Comparison of ENCODE assay signal across 14 cellular contexts in the genomic region with DNA sequence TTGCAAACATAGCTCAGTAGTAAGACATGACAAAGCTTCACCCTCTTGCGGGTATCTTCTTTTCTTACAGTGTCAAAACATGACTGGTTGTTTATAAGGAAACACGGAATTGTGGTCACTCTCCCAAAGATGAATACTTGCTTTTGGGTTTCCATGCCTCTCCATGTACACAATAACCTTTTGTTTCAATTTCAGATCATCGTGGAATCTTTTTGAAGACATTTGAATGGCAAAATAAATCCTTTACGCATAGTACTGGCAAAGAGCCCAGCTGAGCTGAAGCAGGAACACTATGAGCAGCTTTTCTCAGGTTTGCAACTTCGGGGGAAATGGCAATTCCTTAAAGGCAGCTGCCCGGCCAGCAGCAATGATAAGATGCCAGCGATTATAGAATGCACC.
A peak's percentile ranks its signal among the peaks of the same experiment; 100 is the strongest.
DNase-seq lines count a peak whose midpoint lies in the region; ATAC-seq lines count a peak whose summit lies in the region.
"Had no signal": no experiment of that assay in that cellular context is flagged by ENCODE, and none has a peak within 500 bp of the region (broad histone marks: within the 10 kb centered on the region; RNA-seq: fewer than 3 reads in every experiment).

No MANE protein-coding gene starts in this region.

- ATAC-seq in left ventricle myocardium superior: no peak
- ATAC-seq: K562; left lobe of liver; stimulated activated naive CD8-positive, alpha-beta T cell treated with anti-CD3 and anti-CD28 coated beads, Interleukin-15, Interleukin-2, amounts not matched to agents 100 U/mL and 50 U/mL, for 24 hours; T-cell had no signal

- peak overlapping the region; percentile 6 for H3K27ac ChIP-seq in cingulate gyrus (ENCODE audit: low read depth, low read length)

- intact Hi-C loops in left ventricle myocardium superior (cut with micrococcal nuclease): no loop called here

- DNase-seq in EH (ENCODE audit: low read depth): peak; percentile 15
- peak; percentile 46 for DNase-seq in NCI-H69 (lab: John Stamatoyannopoulos, UW)
- DNase-seq in midbrain (lab: John Stamatoyannopoulos, UW): peak; percentile 22
- DNase-seq in NCI-H2227 treated with DMSO at 0.1 percent for 48 hours (lab: John Stamatoyannopoulos, UW): no peak
- no peak for DNase-seq in left ventricle myocardium superior
- no peak for DNase-seq in islet precursor cell
- no peak for DNase-seq in stimulated activated naive CD4-positive, alpha-beta T cell treated with Interleukin-2 at 50 U/mL for 16 hours (lab: John Stamatoyannopoulos, UW)
- DNase-seq: activated B cell treated with CpG ODN at 0.5 μM for 24 hours; activated CD8-positive, alpha-beta memory T cell treated with anti-CD3 and anti-CD28 coated beads for 24 hours; stimulated activated naive CD8-positive, alpha-beta T cell treated with anti-CD3 and anti-CD28 coated beads, Interleukin-15, Interleukin-2, amounts not matched to agents 100 U/mL and 50 U/mL, for 24 hours; T-cell had no signal

Comparison
In these comparisons a context has a peak if more than half of its experiments do, and no peak if none do; other contexts are left out.
1. DNase-seq: peak in EH (single experiment), NCI-H69 (single experiment) and midbrain (single experiment); none in NCI-H2227 treated with DMSO at 0.1 percent for 48 hours (single experiment), left ventricle myocardium superior (single experiment), islet precursor cell (single experiment) and stimulated activated naive CD4-positive, alpha-beta T cell treated with Interleukin-2 at 50 U/mL for 16 hours (single experiment).